Comparison of ENCODE assay signal across 1 cellular context in genomic region chr10:112562803-112563663, GRCh38.
TF ChIP-seq lines count a peak whose summit lies in the region.

No MANE protein-coding gene starts in this region.

TF ChIP-seq in HepG2, 621 proteins besides CTCF, POLR2A, EP300 and RAD21 (continued from another document and continues in another):
- peak; percentile 90 for TF ChIP-seq RERE (CRISPR knock-in tag; IDR thresholded peaks at IDR 0.05; ENCODE audit: low read depth)
- no peak for TF ChIP-seq ZNF354B (CRISPR knock-in tag; IDR thresholded peaks at IDR 0.05)
- no peak for TF ChIP-seq ZNF263 (CRISPR knock-in tag; IDR thresholded peaks at IDR 0.05)
- no peak for TF ChIP-seq ZNF101 (CRISPR knock-in tag; IDR thresholded peaks at IDR 0.05; ENCODE audit: borderline replicate concordance, low read depth)
- TF ChIP-seq ZNF136 (CRISPR knock-in tag; IDR thresholded peaks at IDR 0.05; ENCODE audit: low read depth) = no peak
- no peak for TF ChIP-seq ZNF562 (CRISPR knock-in tag; IDR thresholded peaks at IDR 0.05; ENCODE audit: borderline replicate concordance)
- TF ChIP-seq ZNF652 (CRISPR knock-in tag; IDR thresholded peaks at IDR 0.05; ENCODE audit: borderline replicate concordance, low read depth) = no peak
- no peak for TF ChIP-seq XRCC5 (optimal IDR thresholded peaks at IDR 0.05; ENCODE audit: low read length)
- no peak for TF ChIP-seq ZNF234 (CRISPR knock-in tag; conservative IDR thresholded peaks at IDR 0.05)
- TF ChIP-seq ZNF550 (CRISPR knock-in tag; IDR thresholded peaks at IDR 0.05; ENCODE audit: borderline replicate concordance) = no peak
- TF ChIP-seq NFATC3 (CRISPR knock-in tag; IDR thresholded peaks at IDR 0.05) = no peak
- TF ChIP-seq ARID2 (CRISPR knock-in tag; IDR thresholded peaks at IDR 0.05; ENCODE audit: borderline replicate concordance) = no peak
- no peak for TF ChIP-seq SNAPC4 (CRISPR knock-in tag; IDR thresholded peaks at IDR 0.05)
- TF ChIP-seq DNMT3B (CRISPR knock-in tag; conservative IDR thresholded peaks at IDR 0.05) = no peak
- peak; percentile 34; the same call in 1 of the 2 replicates for TF ChIP-seq NR2F6 (IDR thresholded peaks at IDR 0.05)
- peak; percentile 77 for TF ChIP-seq NR2F6 (CRISPR knock-in tag; IDR thresholded peaks at IDR 0.05)
- TF ChIP-seq ZFP1 (CRISPR knock-in tag; IDR thresholded peaks at IDR 0.05) = 0 out of 2 replicates have a peak, but pooled peaks have one; percentile 48
- TF ChIP-seq SKIL (CRISPR knock-in tag; IDR thresholded peaks at IDR 0.05; ENCODE audit: borderline replicate concordance) = peak; percentile 88
- peak; percentile 90; the same call in 1 of the 2 replicates for TF ChIP-seq IRF2 (CRISPR knock-in tag; IDR thresholded peaks at IDR 0.05)
- peak; percentile 43; the same call in 1 of the 2 replicates for TF ChIP-seq ZNF331 (CRISPR knock-in tag; IDR thresholded peaks at IDR 0.05)
- TF ChIP-seq POGK (CRISPR knock-in tag; conservative IDR thresholded peaks at IDR 0.05) = no peak
- TF ChIP-seq RFX1 (IDR thresholded peaks at IDR 0.05) = no peak
- peak; percentile 97; the same call in 1 of the 2 replicates for TF ChIP-seq FOXK1 (CRISPR knock-in tag; IDR thresholded peaks at IDR 0.05; ENCODE audit: borderline replicate concordance, low read depth)
- no peak for TF ChIP-seq RBAK (CRISPR knock-in tag; IDR thresholded peaks at IDR 0.05)
- TF ChIP-seq BRCA1 (CRISPR knock-in tag; IDR thresholded peaks at IDR 0.05) = no peak
- no peak for TF ChIP-seq ZNF441 (CRISPR knock-in tag; IDR thresholded peaks at IDR 0.05; ENCODE audit: borderline replicate concordance)
- TF ChIP-seq PRPF4 (IDR thresholded peaks at IDR 0.05; ENCODE audit: low read depth, low read length, poor library complexity, severe bottlenecking) = peak; percentile 73
- peak; percentile 38; the same call in 1 of the 2 replicates for TF ChIP-seq TGIF2 (CRISPR knock-in tag; IDR thresholded peaks at IDR 0.05)
- TF ChIP-seq ZZZ3 (CRISPR knock-in tag; IDR thresholded peaks at IDR 0.05; ENCODE audit: borderline replicate concordance) = no peak
- no peak for TF ChIP-seq ZNF431 (CRISPR knock-in tag; IDR thresholded peaks at IDR 0.05; ENCODE audit: borderline replicate concordance, low read depth)
- TF ChIP-seq MYPOP (CRISPR knock-in tag; IDR thresholded peaks at IDR 0.05) = no peak
- TF ChIP-seq ZNF83 (CRISPR knock-in tag; IDR thresholded peaks at IDR 0.05; ENCODE audit: borderline replicate concordance) = no peak
- TF ChIP-seq ZBTB26 (CRISPR knock-in tag; IDR thresholded peaks at IDR 0.05; ENCODE audit: borderline replicate concordance) = no peak
- peak; percentile 88; the same call in 1 of the 2 replicates for TF ChIP-seq DPF2 (CRISPR knock-in tag; IDR thresholded peaks at IDR 0.05; ENCODE audit: borderline replicate concordance, low read depth)
- no peak for TF ChIP-seq ZSCAN30 (CRISPR knock-in tag; IDR thresholded peaks at IDR 0.05)
- no peak for TF ChIP-seq MTA1 (CRISPR knock-in tag; IDR thresholded peaks at IDR 0.05; ENCODE audit: borderline replicate concordance)
- no peak for TF ChIP-seq HNF1B (CRISPR knock-in tag; IDR thresholded peaks at IDR 0.05)
- no peak for TF ChIP-seq HNRNPK (IDR thresholded peaks at IDR 0.05; ENCODE audit: low read depth, low read length, poor library complexity, severe bottlenecking)
- TF ChIP-seq NFE2L2 (IDR thresholded peaks at IDR 0.05; ENCODE audit: low read length) = no peak
- no peak for TF ChIP-seq KDM5B (CRISPR knock-in tag; IDR thresholded peaks at IDR 0.05; ENCODE audit: borderline replicate concordance)
- TF ChIP-seq JDP2 (CRISPR knock-in tag; IDR thresholded peaks at IDR 0.05; ENCODE audit: borderline replicate concordance) = no peak; the same call in 1 of the 2 replicates
- TF ChIP-seq ZBTB25 (CRISPR knock-in tag; IDR thresholded peaks at IDR 0.05) = peak; percentile 29; the same call in 1 of the 2 replicates
- TF ChIP-seq ZNF720 (CRISPR knock-in tag; IDR thresholded peaks at IDR 0.05) = no peak
- TF ChIP-seq ZNF3 (CRISPR knock-in tag; IDR thresholded peaks at IDR 0.05) = no peak
- no peak for TF ChIP-seq ZNF777 (CRISPR knock-in tag; IDR thresholded peaks at IDR 0.05)
- TF ChIP-seq KAT7 (CRISPR knock-in tag; IDR thresholded peaks at IDR 0.05; ENCODE audit: borderline replicate concordance) = no peak
- TF ChIP-seq EED (CRISPR knock-in tag; IDR thresholded peaks at IDR 0.05) = no peak
- peak; percentile 70 for TF ChIP-seq FOSL2 (CRISPR knock-in tag; IDR thresholded peaks at IDR 0.05)
